ENCODE assay signal across 1 cellular context in the genomic region with DNA sequence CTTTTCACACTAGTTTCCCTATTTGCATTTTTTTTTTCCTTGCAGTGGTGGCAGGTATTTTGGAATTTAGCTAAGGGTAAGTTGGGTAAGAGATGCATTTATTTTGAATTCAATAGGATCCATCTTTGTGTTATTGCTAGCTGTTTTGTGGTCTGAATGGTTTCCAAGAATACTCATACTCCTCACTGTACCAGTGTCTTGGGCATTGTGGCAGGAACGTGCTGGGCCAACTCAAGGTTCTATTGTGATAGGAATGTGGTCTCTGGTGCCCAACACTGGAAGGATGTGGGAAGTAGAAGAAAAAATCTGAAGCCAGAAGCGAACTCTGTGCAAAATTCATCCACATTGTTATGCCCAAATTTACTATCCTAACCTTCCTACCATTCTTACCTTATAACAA.
TF ChIP-seq lines count a peak whose summit lies in the region.

No MANE protein-coding gene starts in this region.

TF ChIP-seq in WTC11, 78 proteins besides CTCF, POLR2A, EP300 and RAD21 (continued from another document):
- TF ChIP-seq, protein P1, sequence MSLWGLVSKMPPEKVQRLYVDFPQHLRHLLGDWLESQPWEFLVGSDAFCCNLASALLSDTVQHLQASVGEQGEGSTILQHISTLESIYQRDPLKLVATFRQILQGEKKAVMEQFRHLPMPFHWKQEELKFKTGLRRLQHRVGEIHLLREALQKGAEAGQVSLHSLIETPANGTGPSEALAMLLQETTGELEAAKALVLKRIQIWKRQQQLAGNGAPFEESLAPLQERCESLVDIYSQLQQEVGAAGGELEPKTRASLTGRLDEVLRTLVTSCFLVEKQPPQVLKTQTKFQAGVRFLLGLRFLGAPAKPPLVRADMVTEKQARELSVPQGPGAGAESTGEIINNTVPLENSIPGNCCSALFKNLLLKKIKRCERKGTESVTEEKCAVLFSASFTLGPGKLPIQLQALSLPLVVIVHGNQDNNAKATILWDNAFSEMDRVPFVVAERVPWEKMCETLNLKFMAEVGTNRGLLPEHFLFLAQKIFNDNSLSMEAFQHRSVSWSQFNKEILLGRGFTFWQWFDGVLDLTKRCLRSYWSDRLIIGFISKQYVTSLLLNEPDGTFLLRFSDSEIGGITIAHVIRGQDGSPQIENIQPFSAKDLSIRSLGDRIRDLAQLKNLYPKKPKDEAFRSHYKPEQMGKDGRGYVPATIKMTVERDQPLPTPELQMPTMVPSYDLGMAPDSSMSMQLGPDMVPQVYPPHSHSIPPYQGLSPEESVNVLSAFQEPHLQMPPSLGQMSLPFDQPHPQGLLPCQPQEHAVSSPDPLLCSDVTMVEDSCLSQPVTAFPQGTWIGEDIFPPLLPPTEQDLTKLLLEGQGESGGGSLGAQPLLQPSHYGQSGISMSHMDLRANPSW (CRISPR knock-in tag; conservative IDR thresholded peaks at IDR 0.05; ENCODE audit: low read depth): no peak
- TF ChIP-seq RELA (CRISPR knock-in tag; IDR thresholded peaks at IDR 0.05; ENCODE audit: borderline replicate concordance) (no peak), PRRX2 (CRISPR knock-in tag; IDR thresholded peaks at IDR 0.05) (no peak), NR1H2 (CRISPR knock-in tag; IDR thresholded peaks at IDR 0.05) (no peak), JUN (CRISPR knock-in tag; IDR thresholded peaks at IDR 0.05) (no peak)
- TF ChIP-seq, protein P2, sequence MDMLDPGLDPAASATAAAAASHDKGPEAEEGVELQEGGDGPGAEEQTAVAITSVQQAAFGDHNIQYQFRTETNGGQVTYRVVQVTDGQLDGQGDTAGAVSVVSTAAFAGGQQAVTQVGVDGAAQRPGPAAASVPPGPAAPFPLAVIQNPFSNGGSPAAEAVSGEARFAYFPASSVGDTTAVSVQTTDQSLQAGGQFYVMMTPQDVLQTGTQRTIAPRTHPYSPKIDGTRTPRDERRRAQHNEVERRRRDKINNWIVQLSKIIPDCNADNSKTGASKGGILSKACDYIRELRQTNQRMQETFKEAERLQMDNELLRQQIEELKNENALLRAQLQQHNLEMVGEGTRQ (CRISPR knock-in tag; IDR thresholded peaks at IDR 0.05): no peak
- TF ChIP-seq, protein P3, sequence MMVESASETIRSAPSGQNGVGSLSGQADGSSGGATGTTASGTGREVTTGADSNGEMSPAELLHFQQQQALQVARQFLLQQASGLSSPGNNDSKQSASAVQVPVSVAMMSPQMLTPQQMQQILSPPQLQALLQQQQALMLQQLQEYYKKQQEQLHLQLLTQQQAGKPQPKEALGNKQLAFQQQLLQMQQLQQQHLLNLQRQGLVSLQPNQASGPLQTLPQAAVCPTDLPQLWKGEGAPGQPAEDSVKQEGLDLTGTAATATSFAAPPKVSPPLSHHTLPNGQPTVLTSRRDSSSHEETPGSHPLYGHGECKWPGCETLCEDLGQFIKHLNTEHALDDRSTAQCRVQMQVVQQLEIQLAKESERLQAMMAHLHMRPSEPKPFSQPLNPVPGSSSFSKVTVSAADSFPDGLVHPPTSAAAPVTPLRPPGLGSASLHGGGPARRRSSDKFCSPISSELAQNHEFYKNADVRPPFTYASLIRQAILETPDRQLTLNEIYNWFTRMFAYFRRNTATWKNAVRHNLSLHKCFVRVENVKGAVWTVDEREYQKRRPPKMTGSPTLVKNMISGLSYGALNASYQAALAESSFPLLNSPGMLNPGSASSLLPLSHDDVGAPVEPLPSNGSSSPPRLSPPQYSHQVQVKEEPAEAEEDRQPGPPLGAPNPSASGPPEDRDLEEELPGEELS (CRISPR knock-in tag; IDR thresholded peaks at IDR 0.05): no peak
TF ChIP-seq in WTC11: peak in this region for 0.
